ENCODE assay signal across 1 cellular context in genomic region chr10:123999956-124000615, GRCh38.
TF ChIP-seq lines count a peak whose summit lies in the region.

No MANE protein-coding gene starts in this region.

TF ChIP-seq in SK-N-SH, 30 proteins besides CTCF, POLR2A, EP300 and RAD21 (continued from another document):
- TF ChIP-seq PBX3 (IDR thresholded peaks at IDR 0.05) (no peak), SMC3 (IDR thresholded peaks at IDR 0.05; ENCODE audit: low read depth, low read length) (no peak), TEAD4 (IDR thresholded peaks at IDR 0.05; ENCODE audit: borderline replicate concordance, insufficient read depth) (no peak), FOXM1 (IDR thresholded peaks at IDR 0.05; ENCODE audit: low read depth) (no peak)
